ENCODE assay signal across 8 cellular contexts in the genomic region with DNA sequence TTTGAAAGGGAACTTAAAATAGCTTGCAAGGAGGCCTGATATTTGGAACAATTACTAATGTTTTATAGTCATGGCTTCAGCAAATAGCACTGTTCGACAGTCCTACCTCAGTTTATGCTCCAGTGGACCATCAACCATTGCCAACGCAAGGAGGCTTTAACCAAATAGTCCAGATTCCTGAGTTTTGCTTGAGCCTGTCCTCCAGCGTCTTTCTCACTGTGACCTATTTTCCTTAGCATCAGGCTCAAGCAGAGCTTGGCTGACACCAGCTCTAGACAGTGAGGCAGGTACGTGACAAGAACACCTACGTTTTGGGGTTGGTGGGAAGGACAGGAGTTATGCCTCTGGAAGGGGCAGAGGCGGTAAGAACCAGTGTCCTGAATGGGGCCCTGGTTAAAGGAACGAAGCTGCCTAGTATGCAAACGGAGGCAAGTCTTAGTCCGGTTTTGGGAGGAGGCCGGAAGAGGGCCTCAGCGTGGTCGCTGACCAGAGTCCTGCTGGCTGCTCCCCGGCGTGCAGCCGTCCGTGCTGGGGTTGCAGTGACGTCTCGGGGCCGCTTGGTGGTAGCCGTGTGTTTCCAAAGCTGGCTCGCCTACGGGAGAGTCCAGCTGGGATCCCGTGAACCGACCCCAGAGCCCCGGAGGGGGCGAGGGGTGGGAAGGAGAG. TPM values are rescaled to one million over a fixed set of nuclear protein-coding genes. Genes with fewer than 3 reads are reported as not detected.
DNase-seq lines count a peak whose midpoint lies in the region; ATAC-seq, FAIRE-seq and TF ChIP-seq lines count a peak whose summit lies in the region.

No MANE protein-coding gene starts in this region.

- peaks cover 0 to 5% of the 10 kb centered on the region in 2 donors for H3K27me3 ChIP-seq in tibial nerve

- peaks cover 19% of the 10 kb centered on the region for H3K4me1 Mint-ChIP-seq in neural crest cell

- 15 to 16% methylated on average over 21 to 26 of the region's 26 CpGs for WGBS in tibial nerve, 2 donors

- peak overlapping the region; percentile 89 for H3K4me3 Mint-ChIP-seq in neural crest cell

- no peaks in the 10 kb centered on the region for H3K9me3 ChIP-seq in tibial nerve

- no peak overlapping the region for H3K27ac Mint-ChIP-seq in neural crest cell (ENCODE audit: unreplicated experiment)

- TF ChIP-seq CTCF in neural crest cell (conservative IDR thresholded peaks at IDR 0.05) (peak; percentile 94), tibial nerve (IDR thresholded peaks at IDR 0.05) (peak; percentile 84 to 94 (median 89))

- no peak for FAIRE-seq in frontal cortex (lab: Jason Lieb, UNC)

- peaks cover 5% of the 10 kb centered on the region for H3K36me3 Mint-ChIP-seq in neural crest cell (ENCODE audit: low read depth)

- ATAC-seq in GM19438 (IDR thresholded peaks at IDR 0.05; ENCODE audit: low read depth, unreplicated experiment), result peak; percentile 73
- peak; percentile 77 for ATAC-seq in HG03571 (IDR thresholded peaks at IDR 0.05; ENCODE audit: unreplicated experiment)

- no peak for TF ChIP-seq EP300 in tibial nerve (IDR thresholded peaks at IDR 0.05)

- peaks cover 0 to 33% (median 16%) of the 10 kb centered on the region in 4 donors for H3K4me1 ChIP-seq in tibial nerve

- peak overlapping the region in 2 of 4 donors; percentile 17 to 76 for H3K27ac ChIP-seq in tibial nerve

- DNase-seq in COLO668 (lab: John Stamatoyannopoulos, UW; ENCODE audit: unreplicated experiment) (peak; percentile 62), frontal cortex (ENCODE audit: low spot score in 2 of 2) (peak; percentile 85 to 91), neural crest cell (ENCODE audit: low read depth, low spot score) (peak; percentile 91), tibial nerve (ENCODE audit: low spot score in 2 of 2) (peak; percentile 62 to 73)
- DNase-seq in activated naive CD4-positive, alpha-beta T cell treated with Interleukin-2 at 50 U/mL for 16 hours, result peak; percentile 62

- H3K27me3 Mint-ChIP-seq in neural crest cell (ENCODE audit: low read depth), result peaks cover 42% of the 10 kb centered on the region

- H3K36me3 ChIP-seq in tibial nerve, result peaks cover 0 to 12% (median 0%) of the 10 kb centered on the region in 3 donors

- TF ChIP-seq POLR2A in tibial nerve (IDR thresholded peaks at IDR 0.05), result no peak

- H3K9me3 Mint-ChIP-seq in neural crest cell, result no peaks in the 10 kb centered on the region

- H3K4me3 ChIP-seq in tibial nerve, result peak overlapping the region in 3 of 4 donors; percentile 30 to 56 (median 35)

TF ChIP-seq in PFSK-1, 5 proteins besides CTCF, POLR2A, EP300 and RAD21:
- TF ChIP-seq FOXP2 (optimal IDR thresholded peaks at IDR 0.05; ENCODE audit: borderline replicate concordance, extremely low read depth, extremely low read length, insufficient read depth) (peak; percentile 22), POLR2AphosphoS5 (IDR thresholded peaks at IDR 0.05; ENCODE audit: low read depth, low read length) (no peak), TAF1 (IDR thresholded peaks at IDR 0.05; ENCODE audit: borderline replicate concordance, insufficient read depth, low read length) (no peak), REST (IDR thresholded peaks at IDR 0.05; ENCODE audit: insufficient read depth in 1 of 2, low read depth in 2 of 2, low read length in 2 of 2) (peak; percentile 93 to 94), SIN3A (IDR thresholded peaks at IDR 0.05; ENCODE audit: borderline replicate concordance, insufficient read depth, low read length) (peak; percentile 50; the same call in 1 of the 2 replicates)

RNA-seq across cellular contexts. Expression of gene FGF18, which starts 1.0 kb away (rescaled TPM):
- polyA plus RNA-seq in PFSK-1 (2012; ENCODE audit: insufficient read length, low read depth), result 27.5 TPM
- total RNA-seq in frontal cortex (0.82 TPM), neural crest cell (2.4 TPM in 2 replicates), tibial nerve (1 to 10 TPM; 2.4 to 6.9 (median 6.4) TPM)

RNA-seq across cellular contexts. Expression of gene NPM1, which starts 30.8 kb away (rescaled TPM):
- 2,338 TPM for polyA plus RNA-seq in PFSK-1 (2012; ENCODE audit: insufficient read length, low read depth)
- total RNA-seq in frontal cortex (414 TPM), neural crest cell (2,514 and 2,574 TPM in 2 replicates), tibial nerve (100 to 1,000 TPM; 422 to 496 (median 444) TPM)
